ENCODE assay signal across 21 cellular contexts in the genomic region with DNA sequence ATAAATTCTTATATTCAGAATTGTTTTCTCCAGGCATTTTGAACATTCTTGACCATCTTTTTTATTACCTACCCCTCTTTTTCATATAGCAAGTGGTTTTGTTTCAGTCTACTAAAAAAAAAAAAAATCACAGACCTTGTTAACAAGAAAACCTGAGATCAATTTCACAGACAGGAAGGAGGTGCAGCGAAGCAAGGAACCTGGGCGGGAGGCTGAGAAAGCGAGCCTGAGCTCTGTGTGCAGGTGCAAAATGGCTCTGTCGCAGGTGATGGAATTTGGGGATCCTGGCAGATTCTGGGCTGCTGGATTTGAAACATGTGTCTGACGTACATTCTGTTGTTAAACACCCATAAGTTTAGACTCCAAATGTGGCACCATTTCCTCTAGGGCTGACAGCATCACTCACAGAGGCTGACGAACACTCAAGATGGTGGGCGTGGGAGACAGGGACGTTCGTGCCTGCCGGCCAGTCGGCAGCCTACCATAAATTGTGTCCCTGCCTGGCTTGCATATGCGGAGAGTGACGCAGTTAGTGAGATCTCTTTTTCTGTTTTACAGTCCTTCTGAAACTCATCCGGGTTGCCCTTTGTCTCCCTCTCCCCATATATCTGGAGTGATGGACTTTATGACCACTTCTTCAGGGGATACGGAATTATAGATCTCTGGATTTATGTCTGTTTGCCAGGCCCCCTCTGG. TPM values are rescaled to one million over a fixed set of nuclear protein-coding genes. Genes with fewer than 3 reads are reported as not detected.
DNase-seq lines count a peak whose midpoint lies in the region; ATAC-seq and TF ChIP-seq lines count a peak whose summit lies in the region.
"Had no signal": no experiment of that assay in that cellular context is flagged by ENCODE, and none has a peak within 500 bp of the region (broad histone marks: within the 10 kb centered on the region; RNA-seq: fewer than 3 reads in every experiment).

No MANE protein-coding gene starts in this region.

- TF ChIP-seq POLR2A in Peyer's patch (IDR thresholded peaks at IDR 0.05): no peak

- no peaks in the 10 kb centered on the region for H3K4me1 ChIP-seq in Peyer's patch
- H3K4me1 ChIP-seq in osteoblast (ENCODE audit: insufficient read depth, low read length): peaks cover 3% of the 10 kb centered on the region
- H3K4me1 ChIP-seq: breast epithelium, colonic mucosa, esophagus muscularis mucosa, testis, uterus had no signal

- peak in 2 of 3 donors; percentile 49 to 54 for DNase-seq in Peyer's patch
- no peak for DNase-seq in osteoblast (ENCODE audit: insufficient read length, low spot score, missing footprints)
- DNase-seq in WERI-Rb-1: no peak
- no peak for DNase-seq in NCI-H1417 treated with DMSO at 0.1 percent for 48 hours (lab: John Stamatoyannopoulos, UW)
- no peak for DNase-seq in activated naive CD4-positive, alpha-beta T cell treated with anti-CD3 and anti-CD28 coated beads, Interleukin-2, amount 50 U/mL, for 16 hours
- DNase-seq: activated CD4-positive, alpha-beta memory T cell treated with anti-CD3 and anti-CD28 coated beads, Interleukin-2, amount 10 ng/mL, durations not matched to agents 7 days and 5 days; activated T-cell treated with anti-CD3 and anti-CD28 coated beads for 4 hours; CD8-positive, alpha-beta T cell; colonic mucosa; NCI-H526; stimulated activated CD4-positive, alpha-beta T cell treated with anti-CD3 and anti-CD28 coated beads, Interleukin-2, amount 100 ng/mL, for 48 hours; stimulated activated naive CD4-positive, alpha-beta T cell; T1000; testis; uterus had no signal

- no peaks in the 10 kb centered on the region for H3K36me3 ChIP-seq in Peyer's patch
- no peaks in the 10 kb centered on the region for H3K36me3 ChIP-seq in osteoblast (ENCODE audit: insufficient read depth, low read length)
- no peaks in the 10 kb centered on the region for H3K36me3 ChIP-seq in WERI-Rb-1
- H3K36me3 ChIP-seq: breast epithelium, colonic mucosa, esophagus muscularis mucosa, uterus had no signal

- TF ChIP-seq CTCF in Peyer's patch (IDR thresholded peaks at IDR 0.05) (no peak), osteoblast (IDR thresholded peaks at IDR 0.05; ENCODE audit: extremely low read depth, low read depth, low read length) (no peak), WERI-Rb-1 (IDR thresholded peaks at IDR 0.05; ENCODE audit: low read depth, low read length) (no peak)

- H3K4me2 ChIP-seq in osteoblast (ENCODE audit: insufficient read depth, low read length): no peak overlapping the region

- H2AFZ ChIP-seq in osteoblast (ENCODE audit: low read length): peak overlapping the region; percentile 37

- H3K9me3 ChIP-seq in Peyer's patch: no peaks in the 10 kb centered on the region
- no peaks in the 10 kb centered on the region for H3K9me3 ChIP-seq in osteoblast (ENCODE audit: low read depth, low read length)
- no peaks in the 10 kb centered on the region for H3K9me3 ChIP-seq in WERI-Rb-1 (ENCODE audit: severe bottlenecking)
- H3K9me3 ChIP-seq: breast epithelium, colonic mucosa, esophagus muscularis mucosa, testis, uterus had no signal

- H3K27me3 ChIP-seq in Peyer's patch: no peaks in the 10 kb centered on the region
- H3K27me3 ChIP-seq in osteoblast (ENCODE audit: insufficient read depth, low read length): no peaks in the 10 kb centered on the region
- no peaks in the 10 kb centered on the region for H3K27me3 ChIP-seq in WERI-Rb-1 (ENCODE audit: insufficient read depth, low read depth, severe bottlenecking)
- H3K27me3 ChIP-seq: breast epithelium, colonic mucosa, esophagus muscularis mucosa, testis, uterus had no signal

- H4K20me1 ChIP-seq in osteoblast (ENCODE audit: insufficient read depth, low read length): no peaks in the 10 kb centered on the region

- H3K4me3 ChIP-seq in Peyer's patch: no peak overlapping the region
- no peak overlapping the region for H3K4me3 ChIP-seq in osteoblast (ENCODE audit: insufficient read depth, low read length)
- H3K4me3 ChIP-seq in WERI-Rb-1 (ENCODE audit: low read depth, low read length): no peak overlapping the region
- H3K4me3 ChIP-seq: breast epithelium, colonic mucosa, esophagus muscularis mucosa, lung, testis, uterus had no signal

- H3K27ac ChIP-seq in Peyer's patch: no peak overlapping the region
- H3K27ac ChIP-seq in osteoblast (ENCODE audit: low read depth, low read length): no peak overlapping the region
- H3K27ac ChIP-seq in WERI-Rb-1: no peak overlapping the region
- H3K27ac ChIP-seq: breast epithelium, colonic mucosa, esophagus muscularis mucosa, testis, uterus had no signal

- no peaks in the 10 kb centered on the region for H3K79me2 ChIP-seq in osteoblast (ENCODE audit: insufficient read depth, low read length)

- ATAC-seq in GM18511 (IDR thresholded peaks at IDR 0.05; ENCODE audit: unreplicated experiment) (peak; percentile 68), HG02885 (IDR thresholded peaks at IDR 0.05; ENCODE audit: poor library complexity, unreplicated experiment) (peak; percentile 63), GM19395 (IDR thresholded peaks at IDR 0.05; ENCODE audit: unreplicated experiment) (no peak)
- ATAC-seq: CD8-positive, alpha-beta T cell had no signal

RNA-seq across cellular contexts. Expression of a gene that starts 8.9 kb away (rescaled TPM):
- total RNA-seq in Peyer's patch (10 to 100 TPM; 40.0 to 90.0 (median 52.4) TPM), osteoblast (76.0 and 86.3 TPM in 2 replicates)

RNA-seq across cellular contexts. Expression of a gene that starts 21.7 kb away (rescaled TPM):
- total RNA-seq in Peyer's patch (10 to 100 TPM; 43.2 to 70.2 (median 55.3) TPM), osteoblast (98.1 and 102 TPM in 2 replicates)

Comparison
In these comparisons a context has a peak if more than half of its experiments do, and no peak if none do; other contexts are left out.
1. DNase-seq: peak in Peyer's patch (2 of 3); none in osteoblast (single experiment), WERI-Rb-1 (single experiment), NCI-H1417 treated with DMSO at 0.1 percent for 48 hours (single experiment) and activated naive CD4-positive, alpha-beta T cell treated with anti-CD3 and anti-CD28 coated beads, Interleukin-2, amount 50 U/mL, for 16 hours (single experiment).